Comparison of ENCODE assay signal across 16 cellular contexts in the genomic region with DNA sequence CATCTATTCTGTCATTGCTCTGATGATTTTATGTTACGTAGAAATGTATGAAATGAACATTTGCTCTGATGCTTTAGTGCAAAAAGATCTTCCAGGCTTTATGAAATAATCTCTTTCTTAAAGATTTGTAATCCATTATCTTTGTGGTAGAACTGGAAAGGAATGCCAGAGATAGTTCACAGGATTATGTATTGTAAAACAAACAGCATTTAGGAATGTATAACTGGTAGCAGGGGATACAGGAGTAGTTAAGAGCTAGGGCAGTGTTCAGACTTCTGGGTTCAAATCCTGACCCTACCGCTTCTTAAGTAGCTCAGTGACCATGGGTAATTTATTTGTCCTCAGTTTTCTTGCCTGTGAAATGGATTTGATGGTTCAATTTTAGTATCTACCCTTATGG.
DNase-seq lines count a peak whose midpoint lies in the region; ATAC-seq, FAIRE-seq and TF ChIP-seq lines count a peak whose summit lies in the region.
"Had no signal": no experiment of that assay in that cellular context is flagged by ENCODE, and none has a peak within 500 bp of the region (broad histone marks: within the 10 kb centered on the region; RNA-seq: fewer than 3 reads in every experiment).

No MANE protein-coding gene starts in this region.

- ATAC-seq in GM18498 (IDR thresholded peaks at IDR 0.05; ENCODE audit: unreplicated experiment) (no peak), GM18867 (IDR thresholded peaks at IDR 0.05; ENCODE audit: unreplicated experiment) (no peak)
- ATAC-seq: CD8-positive, alpha-beta T cell; K562 had no signal

- H3K4me3 ChIP-seq in fibroblast of the aortic adventitia (ENCODE audit: low read depth, low read length) (no peak overlapping the region), retinal pigment epithelial cell (ENCODE audit: low read length) (no peak overlapping the region)
- H3K4me3 ChIP-seq: K562 had no signal

- no peak for DNase-seq in D721Med (ENCODE audit: insufficient read length, low spot score)
- peak; percentile 18 for DNase-seq in NCI-H226
- peak; percentile 36 for DNase-seq in fibroblast of the aortic adventitia (ENCODE audit: low read depth)
- peak; percentile 61 for DNase-seq in retinal pigment epithelial cell (ENCODE audit: low read depth)
- DNase-seq in activated CD8-positive, alpha-beta memory T cell treated with anti-CD3 and anti-CD28 coated beads, Interleukin-2, amount 50 U/mL, for 4 hours: no peak
- DNase-seq: BE2C; CD8-positive, alpha-beta T cell; COR-L47; DMS53; GOT3; H9 had no signal

- FAIRE-seq in D721Med (lab: Jason Lieb, UNC): peak; percentile 32
- FAIRE-seq: A204.1, GM18507, K562 had no signal

- no peak for TF ChIP-seq CTCF in D721Med (IDR thresholded peaks at IDR 0.05; ENCODE audit: insufficient read depth, missing control alignments)
- TF ChIP-seq CTCF in fibroblast of the aortic adventitia (IDR thresholded peaks at IDR 0.05; ENCODE audit: insufficient read depth, low read length): no peak
- TF ChIP-seq CTCF in retinal pigment epithelial cell (conservative IDR thresholded peaks at IDR 0.05; ENCODE audit: low read depth, low read length): no peak

Comparison
In these comparisons a context has a peak if more than half of its experiments do, and no peak if none do; other contexts are left out.
1. DNase-seq: peak in NCI-H226 (single experiment), fibroblast of the aortic adventitia (single experiment) and retinal pigment epithelial cell (single experiment); none in D721Med (single experiment) and activated CD8-positive, alpha-beta memory T cell treated with anti-CD3 and anti-CD28 coated beads, Interleukin-2, amount 50 U/mL, for 4 hours (single experiment).